Comparison of ENCODE assay signal across 10 cellular contexts in the genomic region with DNA sequence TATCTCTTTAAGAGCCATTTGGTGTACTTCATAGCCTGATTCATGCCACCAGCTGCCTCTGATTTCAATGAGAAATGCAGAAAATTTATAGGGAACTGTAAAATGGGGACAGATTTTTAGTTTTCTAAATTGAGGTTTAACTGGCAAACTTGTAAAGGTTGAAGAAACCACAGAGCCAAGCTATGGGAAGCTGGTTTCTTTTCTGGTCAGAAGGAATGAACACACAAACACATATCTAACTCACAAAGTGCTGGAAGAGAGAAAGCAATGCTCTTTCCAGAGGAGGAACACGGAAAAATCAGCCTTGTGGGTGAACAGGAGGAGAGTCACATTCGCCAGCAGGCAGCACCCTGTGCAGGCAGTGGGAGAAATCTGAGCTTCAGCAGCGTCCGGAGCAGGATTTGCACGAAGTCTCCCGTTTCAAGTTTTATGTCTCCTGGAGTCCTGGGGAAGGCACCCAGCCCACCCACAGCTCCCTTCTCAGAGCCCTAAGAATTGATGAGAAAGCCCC. TPM values are rescaled to one million over a fixed set of nuclear protein-coding genes. Genes with fewer than 3 reads are reported as not detected.
DNase-seq lines count a peak whose midpoint lies in the region; ATAC-seq, FAIRE-seq and TF ChIP-seq lines count a peak whose summit lies in the region.
"Had no signal": no experiment of that assay in that cellular context is flagged by ENCODE, and none has a peak within 500 bp of the region (broad histone marks: within the 10 kb centered on the region; RNA-seq: fewer than 3 reads in every experiment).

No MANE protein-coding gene starts in this region.

- H3K9ac ChIP-seq in HUES64 (ENCODE audit: low read depth, low read length) = no peak overlapping the region
- H3K9ac ChIP-seq in HepG2 (ENCODE audit: insufficient read depth, low read depth, low read length) = peak overlapping the region; percentile 52

- intact Hi-C loops in HepG2 (cut with micrococcal nuclease; ENCODE audit: unreplicated experiment) = loop anchor here (5.0 kb wide), 1 partner anchor 69 kb away; no protein-coding TSS in a partner anchor
- intact Hi-C loops in activated CD4-positive, alpha-beta T cell treated with anti-CD3 and anti-CD28 coated beads for 36 hours (cut with DNase I, micrococcal nuclease) = loop anchor here in 1 of 2 experiments (5.0 kb wide), 1 partner anchor 69 kb away; no protein-coding TSS in a partner anchor

- no peaks in the 10 kb centered on the region for H3K9me3 Mint-ChIP-seq in activated CD4-positive, alpha-beta T cell treated with anti-CD3 and anti-CD28 coated beads for 36 hours (ENCODE audit: low read depth)

- H3K4me1 ChIP-seq in HUES64 (ENCODE audit: insufficient read depth, low read length) (peaks cover 28% of the 10 kb centered on the region), ectodermal cell (ENCODE audit: control insufficient read depth, insufficient read depth, low read length) (peaks cover 6% of the 10 kb centered on the region), HepG2 (ENCODE audit: insufficient read depth, low read length) (peaks cover 34% of the 10 kb centered on the region)

- H3K36me3 ChIP-seq in HUES64 (ENCODE audit: insufficient read depth, low read length) = no peaks in the 10 kb centered on the region
- H3K36me3 ChIP-seq in ectodermal cell (ENCODE audit: control insufficient read depth, insufficient read depth, low read length) = no peaks in the 10 kb centered on the region
- no peaks in the 10 kb centered on the region for H3K36me3 ChIP-seq in HepG2 (replicated peaks in 1 of 2; ENCODE audit: control insufficient read depth in 1 of 2, insufficient read depth in 2 of 2, low read length in 2 of 2)

- in situ Hi-C loops in HepG2 (cut with HindIII; ENCODE audit: extremely low pct_ligation_motif_present, low pct_unique_long_range_greater_than_20kb) = loop anchor here (5.0 kb wide), 1 partner anchor 64 kb away; no protein-coding TSS in a partner anchor

- TF ChIP-seq EP300 in HepG2 (IDR thresholded peaks at IDR 0.05; ENCODE audit: low read depth in 2 of 2, low read length in 2 of 2) = no peak
- TF ChIP-seq EP300 in HepG2 (CRISPR knock-in tag; IDR thresholded peaks at IDR 0.05; ENCODE audit: borderline replicate concordance) = no peak

- TF ChIP-seq POLR2A in HepG2 (IDR thresholded peaks at IDR 0.05; ENCODE audit: insufficient read depth in 1 of 2, low read depth in 2 of 2, low read length in 2 of 2) = no peak

- no peaks in the 10 kb centered on the region for H3K36me3 Mint-ChIP-seq in activated CD4-positive, alpha-beta T cell treated with anti-CD3 and anti-CD28 coated beads for 36 hours (ENCODE audit: low read depth)

- H3K79me2 ChIP-seq in HepG2 (ENCODE audit: insufficient read depth, low read length) = no peaks in the 10 kb centered on the region

- no peaks in the 10 kb centered on the region for H4K20me1 ChIP-seq in HepG2 (ENCODE audit: insufficient read depth, low read length)

- H3K9me3 ChIP-seq in HUES64 (ENCODE audit: insufficient read depth, low read depth, low read length) = no peaks in the 10 kb centered on the region
- H3K9me3 ChIP-seq in ectodermal cell (ENCODE audit: control insufficient read depth, low read length) = no peaks in the 10 kb centered on the region
- no peaks in the 10 kb centered on the region for H3K9me3 ChIP-seq in HepG2 (ENCODE audit: low read length)

- TF ChIP-seq RAD21 in HepG2 (CRISPR knock-in tag; IDR thresholded peaks at IDR 0.05) = no peak

- no peak for DNase-seq in HepG2 (ENCODE audit: low spot score)
- peak; percentile 39 for DNase-seq in stromal cell of bone marrow (ENCODE audit: low read depth)
- DNase-seq in activated T-cell treated with anti-CD3 and anti-CD28 coated beads, Interleukin-2, amount 50 U/mL, for 1 hour = no peak
- no peak for DNase-seq in activated CD4-positive, alpha-beta T cell treated with anti-CD3 and anti-CD28 coated beads for 36 hours
- no peak for DNase-seq in NCI-H1930 (lab: John Stamatoyannopoulos, UW)
- DNase-seq: activated gamma-delta T cell treated with Interleukin-2 at 50 U/mL for 16 hours, KBM-7 had no signal

- peak; percentile 10; the same call in 1 of the 2 replicates for TF ChIP-seq CTCF in HepG2 (CRISPR knock-in tag; IDR thresholded peaks at IDR 0.05)

- BruUV-seq in HepG2 (replicated peaks; lab: Mats Ljungman, UMichigan) = no TSS peak

- 3% methylated on average over 6 of the region's 6 CpGs for WGBS in HUES64
- WGBS in ectodermal cell, 2 experiments = 1 to 5% methylated on average over 6 of the region's 6 CpGs
- 0% methylated on average over 3 of the region's 6 CpGs for WGBS in HepG2 (ENCODE audit: low lambda C conversion rate)

- POLR2A ChIA-PET in HepG2 (lab: Yijun Ruan, JAX) = interaction anchor here (0.8 to 1.2 kb wide), 2 partner anchors 14 to 68 kb away, joined by 4 to 6 read pairs; no protein-coding TSS in a partner anchor
- POLR2A ChIA-PET in activated CD4-positive, alpha-beta T cell treated with anti-CD3 and anti-CD28 coated beads for 36 hours (lab: Charles Lee) = no interaction called here

- H3K27ac ChIP-seq in HUES64 (ENCODE audit: low read depth, low read length) (no peak overlapping the region), ectodermal cell (ENCODE audit: insufficient read depth, low read depth, low read length, poor library complexity, severe bottlenecking) (no peak overlapping the region), HepG2 (ENCODE audit: extremely low read length, insufficient read depth, low read length) (peak overlapping the region; percentile 70)

- no peak overlapping the region for H3K27ac Mint-ChIP-seq in activated CD4-positive, alpha-beta T cell treated with anti-CD3 and anti-CD28 coated beads for 36 hours

- ATAC-seq in HepG2 (peak; percentile 62), GM18502 (IDR thresholded peaks at IDR 0.05; ENCODE audit: poor library complexity, unreplicated experiment) (no peak)
- no peak for ATAC-seq in activated CD4-positive, alpha-beta T cell treated with anti-CD3 and anti-CD28 coated beads for 36 hours

- H3K4me3 ChIP-seq in HUES64 (ENCODE audit: low read length) (peak overlapping the region; percentile 57), ectodermal cell (ENCODE audit: insufficient read depth, low read depth, low read length) (peak overlapping the region; percentile 30), HepG2 (replicated peaks in 1 of 3; ENCODE audit: insufficient read depth in 1 of 3, low read depth in 2 of 3, low read length in 3 of 3) (peak overlapping the region; percentile 10 to 66 (median 25); a peak in 3 of 6 replicates)

- H3K27me3 ChIP-seq in HUES64 (ENCODE audit: insufficient read depth, low read length) (peaks cover 12% of the 10 kb centered on the region; the same call in 1 of the 2 replicates), ectodermal cell (ENCODE audit: control insufficient read depth, insufficient read depth, low read length, poor library complexity, severe bottlenecking) (no peaks in the 10 kb centered on the region), HepG2 (ENCODE audit: control insufficient read depth in 1 of 2, insufficient read depth in 2 of 2, low read length in 2 of 2) (peaks cover 2 to 7% of the 10 kb centered on the region in 2 experiments; a peak in 3 of 5 replicates)

- FAIRE-seq in HepG2 (lab: Jason Lieb, UNC) = no peak

- no peak overlapping the region for H2AFZ ChIP-seq in HepG2 (ENCODE audit: low read length)

- CTCF ChIA-PET in HepG2 (lab: Yijun Ruan, JAX; ENCODE audit: low intra/inter-chr PET ratio, low total read pairs) = no interaction called here
- CTCF ChIA-PET in activated CD4-positive, alpha-beta T cell treated with anti-CD3 and anti-CD28 coated beads for 36 hours (lab: Charles Lee) = no interaction called here

- peaks cover 41% of the 10 kb centered on the region for H3K27me3 Mint-ChIP-seq in activated CD4-positive, alpha-beta T cell treated with anti-CD3 and anti-CD28 coated beads for 36 hours

- H3K4me1 Mint-ChIP-seq in activated CD4-positive, alpha-beta T cell treated with anti-CD3 and anti-CD28 coated beads for 36 hours = peaks cover 6% of the 10 kb centered on the region

- H3K4me3 Mint-ChIP-seq in activated CD4-positive, alpha-beta T cell treated with anti-CD3 and anti-CD28 coated beads for 36 hours = no peak overlapping the region

- H3K4me2 ChIP-seq in HepG2 (ENCODE audit: low read depth, low read length) = peak overlapping the region; percentile 74

TF ChIP-seq in HepG2, 621 proteins besides CTCF, POLR2A, EP300 and RAD21 (continues in another document):
- TF ChIP-seq ELF1 (CRISPR knock-in tag; IDR thresholded peaks at IDR 0.05) (no peak), ZNF678 (CRISPR knock-in tag; IDR thresholded peaks at IDR 0.05) (no peak), ZNF605 (CRISPR knock-in tag; IDR thresholded peaks at IDR 0.05) (no peak), SOX13 (IDR thresholded peaks at IDR 0.05) (no peak), SOX13 (CRISPR knock-in tag; conservative IDR thresholded peaks at IDR 0.05 in 1 of 2, IDR thresholded peaks at IDR 0.05 in 1 of 2) (no peak)

RNA-seq across cellular contexts. Expression of gene MASP1, which starts 0.5 kb away (rescaled TPM):
- polyA plus RNA-seq in HUES64 (2013, experiment 1 of 2) = 1.7 TPM
- polyA plus RNA-seq in HUES64 (2013, experiment 2 of 2) = 1.8 TPM
- 1.5 TPM for polyA plus RNA-seq in ectodermal cell (2013, experiment 1 of 4)
- polyA plus RNA-seq in ectodermal cell (2013, experiment 2 of 4) = 0.82 TPM
- polyA plus RNA-seq in ectodermal cell (2013, experiment 3 of 4) = 2.6 TPM
- 1.1 TPM for polyA plus RNA-seq in ectodermal cell (2013, experiment 4 of 4)
- total RNA-seq in HepG2 (2016; rRNA removed; fragmentation: Illumina TruSeq; extraction: Trizol) = 9.3 and 10.8 TPM in 2 replicates
- total RNA-seq in HepG2 (2016; cell fraction: cytosol; rRNA removed; fragmentation: Illumina TruSeq; extraction: Trizol; ENCODE audit: low read depth) = 1.7 and 3.3 TPM in 2 replicates
- total RNA-seq in HepG2 (2016; cell fraction: insoluble cytoplasmic fraction; rRNA removed; fragmentation: Illumina TruSeq; extraction: Trizol) = 9.1 and 10.4 TPM in 2 replicates
- total RNA-seq in HepG2 (2016; cell fraction: membrane; rRNA removed; fragmentation: Illumina TruSeq; extraction: Trizol) = 6.3 and 6.5 TPM in 2 replicates
- 12.0 and 12.7 TPM in 2 replicates for total RNA-seq in HepG2 (2016; cell fraction: nucleus; rRNA removed; fragmentation: Illumina TruSeq; extraction: Trizol)
- polyA plus RNA-seq in HepG2 (2011; rRNA removed) = 56.0 and 101 TPM in 2 replicates
- 57.2 and 89.8 TPM in 2 replicates for polyA plus RNA-seq in HepG2 (2011; cell fraction: cytosol; rRNA removed)
- 40.9 and 70.4 TPM in 2 replicates for polyA plus RNA-seq in HepG2 (2011; cell fraction: nucleus; rRNA removed)
- 68.4 and 103 TPM in 2 replicates for polyA plus RNA-seq in HepG2 (2012)
- polyA plus RNA-seq in HepG2 (2016; cell fraction: cytosol; fragmentation: Illumina TruSeq; extraction: Trizol; ENCODE audit: low read depth) = 2.1 and 3.3 TPM in 2 replicates
- 6.9 and 8.4 TPM in 2 replicates for polyA plus RNA-seq in HepG2 (2016; cell fraction: insoluble cytoplasmic fraction; fragmentation: Illumina TruSeq; extraction: Trizol; ENCODE audit: low read depth)
- polyA plus RNA-seq in HepG2 (2016; cell fraction: membrane; fragmentation: Illumina TruSeq; extraction: Trizol; ENCODE audit: low read depth) = 3.7 and 3.9 TPM in 2 replicates
- 8.7 and 10.5 TPM in 2 replicates for polyA plus RNA-seq in HepG2 (2016; cell fraction: nucleus; fragmentation: Illumina TruSeq; extraction: Trizol; ENCODE audit: insufficient read depth, low read depth)
- polyA minus RNA-seq in HepG2 (2011; rRNA and poly(A)+ RNA removed; ENCODE audit: low replicate concordance) = 15.9 and 150 TPM in 2 replicates
- 35.9 and 59.8 TPM in 2 replicates for polyA minus RNA-seq in HepG2 (2011; cell fraction: cytosol; rRNA and poly(A)+ RNA removed)
- polyA minus RNA-seq in HepG2 (2011; cell fraction: nucleus; rRNA and poly(A)+ RNA removed) = 42.6 and 75.7 TPM in 2 replicates
- not detected for total RNA-seq in activated CD4-positive, alpha-beta T cell treated with anti-CD3 and anti-CD28 coated beads for 36 hours
